Comparison of ENCODE assay signal across 9 cellular contexts in genomic region chr1:20666804-20667203, GRCh38. TPM values are rescaled to one million over a fixed set of nuclear protein-coding genes. Genes with fewer than 3 reads are reported as not detected.
DNase-seq lines count a peak whose midpoint lies in the region; ATAC-seq, FAIRE-seq and TF ChIP-seq lines count a peak whose summit lies in the region.
"Had no signal": no experiment of that assay in that cellular context is flagged by ENCODE, and none has a peak within 500 bp of the region (broad histone marks: within the 10 kb centered on the region; RNA-seq: fewer than 3 reads in every experiment).

No MANE protein-coding gene starts in this region.

- CTCF ChIA-PET in activated CD4-positive, alpha-beta T cell treated with anti-CD3 and anti-CD28 coated beads for 36 hours (lab: Charles Lee): interaction anchor here (0.5 to 1.6 kb wide), 6 partner anchors 9 to 783 kb away, joined by 3 to 6 read pairs (median 4); partner anchors contain the start of gene PINK1
- CTCF ChIA-PET in activated CD8-positive, alpha-beta T cell treated with anti-CD3 and anti-CD28 coated beads, Interleukin-2, amount 10 ng/mL, durations not matched to agents 7 days and 5 days (lab: Charles Lee): interaction anchor here (0.7 to 1.9 kb wide), 5 partner anchors 29 to 67 kb away, joined by 3 to 6 read pairs (median 4); no protein-coding TSS in a partner anchor

- no peaks in the 10 kb centered on the region for H4K20me1 ChIP-seq in neural progenitor cell (ENCODE audit: low read depth)

- peaks cover 13% of the 10 kb centered on the region for H3K4me1 Mint-ChIP-seq in activated CD4-positive, alpha-beta T cell treated with anti-CD3 and anti-CD28 coated beads for 36 hours
- H3K4me1 Mint-ChIP-seq in activated CD8-positive, alpha-beta T cell treated with anti-CD3 and anti-CD28 coated beads, Interleukin-2, amount 10 ng/mL, durations not matched to agents 7 days and 5 days (ENCODE audit: low read depth): peaks cover 19% of the 10 kb centered on the region
- peaks cover 23% of the 10 kb centered on the region for H3K4me1 Mint-ChIP-seq in neural progenitor cell

- H3K4me2 ChIP-seq in neural progenitor cell: no peak overlapping the region

- intact Hi-C loops in activated CD4-positive, alpha-beta T cell treated with anti-CD3 and anti-CD28 coated beads for 36 hours (cut with DNase I, micrococcal nuclease): no loop called here
- intact Hi-C loops in kidney (cut with DNase I): no loop called here

- DNase-seq in activated CD4-positive, alpha-beta T cell treated with anti-CD3 and anti-CD28 coated beads for 36 hours: peak; percentile 51
- no peak for DNase-seq in activated CD4-positive, alpha-beta T cell treated with anti-CD3 and anti-CD28 coated beads for 4 hours
- peak; percentile 56 for DNase-seq in M059J (ENCODE audit: low read depth)
- peak; percentile 48 for DNase-seq in activated CD8-positive, alpha-beta T cell treated with anti-CD3 and anti-CD28 coated beads, Interleukin-2, amount 10 ng/mL, durations not matched to agents 7 days and 5 days
- no peak for DNase-seq in neural progenitor cell (ENCODE audit: low spot score)
- DNase-seq in Ammon's horn (ENCODE audit: low spot score): no peak
- DNase-seq in kidney: no peak

- H3K9ac ChIP-seq in neural progenitor cell: no peak overlapping the region
- no peak overlapping the region for H3K9ac ChIP-seq in kidney (ENCODE audit: low read length in 2 of 2)

- H3K27ac Mint-ChIP-seq in activated CD4-positive, alpha-beta T cell treated with anti-CD3 and anti-CD28 coated beads for 36 hours: no peak overlapping the region
- peak overlapping the region; percentile 59 for H3K27ac Mint-ChIP-seq in activated CD8-positive, alpha-beta T cell treated with anti-CD3 and anti-CD28 coated beads, Interleukin-2, amount 10 ng/mL, durations not matched to agents 7 days and 5 days
- H3K27ac Mint-ChIP-seq in neural progenitor cell: peak overlapping the region; percentile 80
- H3K27ac Mint-ChIP-seq: stimulated activated naive CD8-positive, alpha-beta T cell treated with anti-CD3 and anti-CD28 coated beads, Interleukin-15, Interleukin-2, amounts not matched to agents 100 ng/mL and 50 ng/mL, for 24 hours had no signal

- no peak overlapping the region for H2AFZ ChIP-seq in neural progenitor cell (replicated peaks)

- no peak for TF ChIP-seq CTCF in neural progenitor cell (IDR thresholded peaks at IDR 0.05)
- TF ChIP-seq CTCF in kidney (IDR thresholded peaks at IDR 0.05; ENCODE audit: borderline replicate concordance, extremely low read depth, insufficient read depth): no peak

- H3K9me3 ChIP-seq in neural progenitor cell (ENCODE audit: low read depth): no peaks in the 10 kb centered on the region
- H3K9me3 ChIP-seq in kidney (ENCODE audit: control insufficient read depth in 1 of 2, low read length in 2 of 2): no peaks in the 10 kb centered on the region

- ATAC-seq in activated CD4-positive, alpha-beta T cell treated with anti-CD3 and anti-CD28 coated beads for 36 hours: peak; percentile 97
- ATAC-seq in activated CD8-positive, alpha-beta T cell treated with anti-CD3 and anti-CD28 coated beads, Interleukin-2, amount 10 ng/mL, durations not matched to agents 7 days and 5 days: peak; percentile 76
- no peak for ATAC-seq in HG02623 (IDR thresholded peaks at IDR 0.05; ENCODE audit: unreplicated experiment)

- H3K36me3 ChIP-seq in neural progenitor cell: no peaks in the 10 kb centered on the region
- no peaks in the 10 kb centered on the region for H3K36me3 ChIP-seq in kidney (ENCODE audit: control insufficient read depth in 1 of 2, insufficient read depth in 2 of 2, low read length in 2 of 2)

- H3K27me3 ChIP-seq in neural progenitor cell: no peaks in the 10 kb centered on the region

- H3K27ac ChIP-seq in neural progenitor cell (no peak overlapping the region), kidney (ENCODE audit: low read depth in 2 of 2, low read length in 2 of 2) (no peak overlapping the region)

- H3K36me3 Mint-ChIP-seq in activated CD4-positive, alpha-beta T cell treated with anti-CD3 and anti-CD28 coated beads for 36 hours (ENCODE audit: low read depth): no peaks in the 10 kb centered on the region
- H3K36me3 Mint-ChIP-seq in activated CD8-positive, alpha-beta T cell treated with anti-CD3 and anti-CD28 coated beads, Interleukin-2, amount 10 ng/mL, durations not matched to agents 7 days and 5 days (ENCODE audit: low read depth): peaks cover 3% of the 10 kb centered on the region
- no peaks in the 10 kb centered on the region for H3K36me3 Mint-ChIP-seq in neural progenitor cell

- no peak overlapping the region for H3K4me3 ChIP-seq in neural progenitor cell
- no peak overlapping the region for H3K4me3 ChIP-seq in kidney (ENCODE audit: low read length in 2 of 2)

- no peaks in the 10 kb centered on the region for H3K79me2 ChIP-seq in neural progenitor cell (ENCODE audit: low read depth)

- H3F3A ChIP-seq in neural progenitor cell (ENCODE audit: low read depth): no peaks in the 10 kb centered on the region

- H3K27me3 Mint-ChIP-seq in activated CD4-positive, alpha-beta T cell treated with anti-CD3 and anti-CD28 coated beads for 36 hours: no peaks in the 10 kb centered on the region
- H3K27me3 Mint-ChIP-seq in activated CD8-positive, alpha-beta T cell treated with anti-CD3 and anti-CD28 coated beads, Interleukin-2, amount 10 ng/mL, durations not matched to agents 7 days and 5 days (ENCODE audit: low read depth): no peaks in the 10 kb centered on the region
- peaks cover 8% of the 10 kb centered on the region for H3K27me3 Mint-ChIP-seq in neural progenitor cell (ENCODE audit: insufficient read depth, low read depth)
- H3K27me3 Mint-ChIP-seq: stimulated activated naive CD8-positive, alpha-beta T cell treated with anti-CD3 and anti-CD28 coated beads, Interleukin-15, Interleukin-2, amounts not matched to agents 100 ng/mL and 50 ng/mL, for 24 hours had no signal

- H3K4me1 ChIP-seq in neural progenitor cell (no peaks in the 10 kb centered on the region), kidney (ENCODE audit: control insufficient read depth in 1 of 2, insufficient read depth in 1 of 2, low read depth in 1 of 2, low read length in 2 of 2) (peaks cover 0 to 5% of the 10 kb centered on the region in 2 donors)

- no peak overlapping the region for H3K4me3 Mint-ChIP-seq in activated CD4-positive, alpha-beta T cell treated with anti-CD3 and anti-CD28 coated beads for 36 hours
- H3K4me3 Mint-ChIP-seq in activated CD8-positive, alpha-beta T cell treated with anti-CD3 and anti-CD28 coated beads, Interleukin-2, amount 10 ng/mL, durations not matched to agents 7 days and 5 days: no peak overlapping the region
- H3K4me3 Mint-ChIP-seq in neural progenitor cell: no peak overlapping the region
- H3K4me3 Mint-ChIP-seq: stimulated activated naive CD8-positive, alpha-beta T cell treated with anti-CD3 and anti-CD28 coated beads, Interleukin-15, Interleukin-2, amounts not matched to agents 100 ng/mL and 50 ng/mL, for 24 hours had no signal

- POLR2A ChIA-PET in activated CD4-positive, alpha-beta T cell treated with anti-CD3 and anti-CD28 coated beads for 36 hours (lab: Charles Lee): no interaction called here
- POLR2A ChIA-PET in activated CD8-positive, alpha-beta T cell treated with anti-CD3 and anti-CD28 coated beads, Interleukin-2, amount 10 ng/mL, durations not matched to agents 7 days and 5 days (lab: Charles Lee): no interaction called here

- FAIRE-seq in kidney (lab: Jason Lieb, UNC): no peak

- H3K9me3 Mint-ChIP-seq in activated CD4-positive, alpha-beta T cell treated with anti-CD3 and anti-CD28 coated beads for 36 hours (ENCODE audit: low read depth): no peaks in the 10 kb centered on the region
- no peaks in the 10 kb centered on the region for H3K9me3 Mint-ChIP-seq in activated CD8-positive, alpha-beta T cell treated with anti-CD3 and anti-CD28 coated beads, Interleukin-2, amount 10 ng/mL, durations not matched to agents 7 days and 5 days (ENCODE audit: insufficient read depth)
- H3K9me3 Mint-ChIP-seq in neural progenitor cell: no peaks in the 10 kb centered on the region
- H3K9me3 Mint-ChIP-seq: stimulated activated naive CD8-positive, alpha-beta T cell treated with anti-CD3 and anti-CD28 coated beads, Interleukin-15, Interleukin-2, amounts not matched to agents 100 ng/mL and 50 ng/mL, for 24 hours had no signal

RNA-seq across cellular contexts. Expression of gene DDOST, which starts 5.6 kb away (rescaled TPM):
- total RNA-seq in activated CD4-positive, alpha-beta T cell treated with anti-CD3 and anti-CD28 coated beads for 36 hours: 100 to 1,000 TPM; 112 to 136 TPM
- 582 and 590 TPM in 2 replicates for total RNA-seq in M059J (2014; rRNA removed; shearing (Covaris generic))
- 100 to 1,000 TPM; 163 to 166 TPM for total RNA-seq in activated CD8-positive, alpha-beta T cell treated with anti-CD3 and anti-CD28 coated beads, Interleukin-2, amount 10 ng/mL, durations not matched to agents 7 days and 5 days
- 151 and 234 TPM in 2 replicates for total RNA-seq in neural progenitor cell (ENCODE audit: low replicate concordance)
- 206 TPM for total RNA-seq in kidney
- polyA plus RNA-seq in kidney (ENCODE audit: insufficient read depth, low read depth, low replicate concordance): 146 TPM

RNA-seq across cellular contexts. Expression of gene PINK1, which starts 33.5 kb away (rescaled TPM):
- 1 to 10 TPM; 2.5 to 3.2 TPM for total RNA-seq in activated CD4-positive, alpha-beta T cell treated with anti-CD3 and anti-CD28 coated beads for 36 hours
- total RNA-seq in M059J (2014; rRNA removed; shearing (Covaris generic)): 151 and 194 TPM in 2 replicates
- 1 to 10 TPM; 3.3 to 3.6 TPM for total RNA-seq in activated CD8-positive, alpha-beta T cell treated with anti-CD3 and anti-CD28 coated beads, Interleukin-2, amount 10 ng/mL, durations not matched to agents 7 days and 5 days
- 13.3 and 21.6 TPM in 2 replicates for total RNA-seq in neural progenitor cell (ENCODE audit: low replicate concordance)
- total RNA-seq in kidney: 72.7 TPM
- polyA plus RNA-seq in kidney (ENCODE audit: insufficient read depth, low read depth, low replicate concordance): 156 TPM

RNA-seq across cellular contexts. Expression of gene KIF17, which starts 51.0 kb away (rescaled TPM):
- total RNA-seq in activated CD4-positive, alpha-beta T cell treated with anti-CD3 and anti-CD28 coated beads for 36 hours: under 1 TPM in 1 of 2 experiments, not detected in 1; 0.25 TPM
- total RNA-seq in M059J (2014; rRNA removed; shearing (Covaris generic)): 0.59 and 0.86 TPM in 2 replicates
- total RNA-seq in activated CD8-positive, alpha-beta T cell treated with anti-CD3 and anti-CD28 coated beads, Interleukin-2, amount 10 ng/mL, durations not matched to agents 7 days and 5 days: not detected
- total RNA-seq in neural progenitor cell (ENCODE audit: low replicate concordance) (2.2 and 4.0 TPM in 2 replicates), kidney (4.9 TPM)
- 3.7 TPM for polyA plus RNA-seq in kidney (ENCODE audit: insufficient read depth, low read depth, low replicate concordance)

Comparison
In these comparisons a context has a peak if more than half of its experiments do, and no peak if none do; other contexts are left out.
1. DNase-seq: peak in activated CD4-positive, alpha-beta T cell treated with anti-CD3 and anti-CD28 coated beads for 36 hours (single experiment), M059J (single experiment) and activated CD8-positive, alpha-beta T cell treated with anti-CD3 and anti-CD28 coated beads, Interleukin-2, amount 10 ng/mL, durations not matched to agents 7 days and 5 days (single experiment); none in activated CD4-positive, alpha-beta T cell treated with anti-CD3 and anti-CD28 coated beads for 4 hours (0 of 2), neural progenitor cell (single experiment), Ammon's horn (single experiment) and kidney (single experiment).